Comparison of ENCODE assay signal across 8 cellular contexts in genomic region chr1:148522072-148522471, GRCh38. TPM values are rescaled to one million over a fixed set of nuclear protein-coding genes. Genes with fewer than 3 reads are reported as not detected.
A peak's percentile ranks its signal among the peaks of the same experiment; 100 is the strongest.
DNase-seq lines count a peak whose midpoint lies in the region; ATAC-seq, FAIRE-seq and TF ChIP-seq lines count a peak whose summit lies in the region.
"Not testable (repeated sequence)": the region's sequence is repeated elsewhere in the genome, so short reads cannot be mapped to it uniquely, and the experiment has no call there.

No MANE protein-coding gene starts in this region.

- TF ChIP-seq CTCF in HL-60 (IDR thresholded peaks at IDR 0.05; ENCODE audit: insufficient read depth, low read length); kidney (IDR thresholded peaks at IDR 0.05; ENCODE audit: borderline replicate concordance, extremely low read depth, insufficient read depth); vagina (IDR thresholded peaks at IDR 0.05): not testable (repeated sequence)

- H3K4me1 Mint-ChIP-seq in central memory CD8-positive, alpha-beta T cell: peaks cover 11% of the 10 kb centered on the region

- not testable (repeated sequence) for FAIRE-seq in kidney (lab: Jason Lieb, UNC)

- peak overlapping the region; percentile 99 for H3K27ac Mint-ChIP-seq in central memory CD8-positive, alpha-beta T cell (ENCODE audit: low read depth)

- not testable (repeated sequence) for H3K9me3 ChIP-seq in kidney (ENCODE audit: control insufficient read depth in 1 of 2, low read length in 2 of 2); vagina

- H3K27me3 Mint-ChIP-seq in central memory CD8-positive, alpha-beta T cell: not testable (repeated sequence)

- not testable (repeated sequence) for H3K4me3 ChIP-seq in HL-60 (replicated peaks; ENCODE audit: insufficient read depth, low read length); kidney (ENCODE audit: low read length in 2 of 2)
- H3K4me3 ChIP-seq in skin epidermis (peak overlapping the region in 5 of 7 experiments; percentile 13 to 34 (median 25)), vagina (peak overlapping the region; percentile 45 to 49)

- not testable (repeated sequence) for H3K36me3 ChIP-seq in kidney (ENCODE audit: control insufficient read depth in 1 of 2, insufficient read depth in 2 of 2, low read length in 2 of 2); vagina

- not testable (repeated sequence) for H3K9ac ChIP-seq in kidney (ENCODE audit: low read length in 2 of 2)

- not testable (repeated sequence) for H3K27me3 ChIP-seq in HL-60 (ENCODE audit: insufficient read depth, poor library complexity, severe bottlenecking); vagina

- not testable (repeated sequence) for H3K9me3 Mint-ChIP-seq in central memory CD8-positive, alpha-beta T cell

- peak; percentile 59 for ATAC-seq in GM18909 (IDR thresholded peaks at IDR 0.05; ENCODE audit: poor library complexity, unreplicated experiment)
- ATAC-seq in central memory CD8-positive, alpha-beta T cell (replicated peaks; ENCODE audit: extremely low read depth, poor library complexity, severe bottlenecking): peak; percentile 44

- peak; percentile 74 to 92 for DNase-seq in HL-60 (ENCODE audit: low read depth in 1 of 2, low spot score in 1 of 2)
- DNase-seq in NK-92 treated with Interleukin-12 subunit alpha and Interleukin-12 subunit beta, amount 100 ng/mL, for 24 hours (lab: John Stamatoyannopoulos, UW): peak; percentile 83
- peak; percentile 73 to 79 for DNase-seq in activated CD4-positive, alpha-beta T cell treated with anti-CD3 and anti-CD28 coated beads, Interleukin-2, amount 50 U/mL, for 4 hours
- peak; percentile 60 to 74 for DNase-seq in central memory CD8-positive, alpha-beta T cell (ENCODE audit: low spot score in 2 of 2)
- DNase-seq in kidney: peak; percentile 97
- peak; percentile 86 to 95 for DNase-seq in vagina (ENCODE audit: extremely low spot score in 2 of 2)

- H3K36me3 Mint-ChIP-seq in central memory CD8-positive, alpha-beta T cell (ENCODE audit: insufficient read depth): peaks cover 16% of the 10 kb centered on the region

- H3K4me3 Mint-ChIP-seq in central memory CD8-positive, alpha-beta T cell: peak overlapping the region; percentile 95

- H3K27ac ChIP-seq in HL-60 (replicated peaks) (peak overlapping the region; percentile 81), skin epidermis (peak overlapping the region in 18 of 21 experiments; percentile 28 to 83 (median 70)), vagina (peak overlapping the region; percentile 81)
- H3K27ac ChIP-seq in kidney (ENCODE audit: low read depth in 2 of 2, low read length in 2 of 2): not testable (repeated sequence)

- intact Hi-C loops in kidney (cut with DNase I); vagina (cut with DNase I): not testable (repeated sequence)

- H3K4me1 ChIP-seq in kidney (ENCODE audit: control insufficient read depth in 1 of 2, insufficient read depth in 1 of 2, low read depth in 1 of 2, low read length in 2 of 2); vagina: not testable (repeated sequence)

- peak in 1 of 2 donors; percentile 19 for TF ChIP-seq POLR2A in vagina (IDR thresholded peaks at IDR 0.05)

RNA-seq across cellular contexts. Expression of gene PPIAL4G, which starts 39.0 kb away (rescaled TPM):
- 0.35 TPM for total RNA-seq in kidney
- polyA plus RNA-seq in kidney (ENCODE audit: insufficient read depth, low read depth, low replicate concordance): not detected
- total RNA-seq in vagina: not detected
